In the genomic region with DNA sequence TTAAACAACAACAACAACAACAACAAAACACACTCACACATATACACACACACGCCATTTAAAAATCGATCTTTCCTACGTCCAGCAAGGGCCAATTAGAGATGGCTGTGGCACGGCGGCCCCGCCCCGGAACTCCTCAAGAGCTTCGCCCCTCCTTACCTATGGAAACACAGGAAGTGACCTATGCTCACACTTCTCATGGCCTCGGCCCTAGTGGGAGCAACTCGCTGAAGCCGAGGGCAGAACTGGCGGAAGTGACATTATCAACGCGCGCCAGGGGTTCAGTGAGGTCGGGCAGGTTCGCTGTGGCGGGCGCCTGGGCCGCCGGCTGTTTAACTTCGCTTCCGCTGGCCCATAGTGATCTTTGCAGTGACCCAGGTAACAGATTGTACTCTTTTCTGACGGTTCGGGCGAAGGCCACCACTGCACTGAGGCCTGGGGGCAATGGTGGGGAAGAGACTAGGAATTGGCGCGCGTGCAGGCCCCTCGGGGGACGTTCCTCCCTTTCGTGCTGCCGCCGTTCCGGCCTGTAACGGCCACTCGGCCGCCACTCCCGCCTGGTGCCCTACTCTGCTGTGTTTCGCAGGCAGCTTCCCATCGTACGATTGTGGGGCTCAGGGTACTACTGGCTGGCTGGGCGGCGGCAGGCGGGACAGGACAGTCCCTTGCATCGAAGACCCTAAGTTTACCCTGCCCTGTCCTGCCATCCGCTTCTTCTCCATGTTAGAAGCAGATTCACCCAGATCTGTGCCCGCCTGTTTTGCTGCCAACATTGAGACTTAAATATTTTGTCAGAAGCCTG, we compare ENCODE assay signal across 7 cellular contexts. TPM values are rescaled to one million over a fixed set of nuclear protein-coding genes. Genes with fewer than 3 reads are reported as not detected.
DNase-seq lines count a peak whose midpoint lies in the region; ATAC-seq and TF ChIP-seq lines count a peak whose summit lies in the region.

Gene TBP (plus strand): TSS at position 284 of the 802 bp plus-strand sequence. CDS start 2,661 bp downstream, outside the sequence.

- H3K27ac ChIP-seq in hepatocyte = peak within 1 kb of the TSS; percentile 97

- under 1% methylated on average over 44 of the region's 48 CpGs for WGBS in hepatocyte (ENCODE audit: low lambda C conversion rate, missing lambda C conversion rate)

- peak; percentile 98 for ATAC-seq in GM18517 (IDR thresholded peaks at IDR 0.05; ENCODE audit: unreplicated experiment)
- ATAC-seq in HG03039 (IDR thresholded peaks at IDR 0.05; ENCODE audit: unreplicated experiment) = peak; percentile 94

- H3K9me2 ChIP-seq in hepatocyte (replicated peaks; ENCODE audit: insufficient read depth) = no peaks in the 10 kb centered on the region

- H3K36me3 ChIP-seq in hepatocyte (replicated peaks; ENCODE audit: insufficient read depth, low read depth) = no peaks in the 10 kb centered on the region

- H3K9me3 ChIP-seq in hepatocyte (ENCODE audit: low read depth) = no peaks in the 10 kb centered on the region

- peak within 1 kb of the TSS; percentile 95 for H3K4me3 ChIP-seq in astrocyte of the spinal cord (ENCODE audit: low read depth, low read length)
- H3K4me3 ChIP-seq in hepatocyte = peak within 1 kb of the TSS; percentile 98

- no peak for TF ChIP-seq CTCF in astrocyte of the spinal cord (IDR thresholded peaks at IDR 0.05; ENCODE audit: low read depth, low read length)
- no peak for TF ChIP-seq CTCF in hepatocyte (IDR thresholded peaks at IDR 0.05; ENCODE audit: poor library complexity)

- peak within 1 kb of the TSS; percentile 90 for H3K4me2 ChIP-seq in hepatocyte

- DNase-seq in NCI-H2081 (lab: John Stamatoyannopoulos, UW) = peak; percentile 91 to 97
- peak; percentile 90 for DNase-seq in T1000 (lab: John Stamatoyannopoulos, UW)
- DNase-seq in astrocyte of the spinal cord (ENCODE audit: low read depth, low spot score) = peak; percentile 99
- DNase-seq in hepatocyte (ENCODE audit: low spot score) = peak; percentile 98
- peak; percentile 98 for DNase-seq in renal cortical epithelial cell (ENCODE audit: low read depth)

- peaks cover 22% of the 10 kb centered on the region for H3K4me1 ChIP-seq in hepatocyte (ENCODE audit: insufficient read depth)

- in situ Hi-C loops in astrocyte of the spinal cord (cut with HindIII; ENCODE audit: low sequenced_read_pairs) = no loop called here

- peaks cover 72% of the 10 kb centered on the region for H3K79me2 ChIP-seq in hepatocyte

- H4K20me1 ChIP-seq in hepatocyte (ENCODE audit: insufficient read depth, poor library complexity, severe bottlenecking) = peaks cover 34% of the 10 kb centered on the region

- no peaks in the 10 kb centered on the region for H3K27me3 ChIP-seq in hepatocyte

- peak within 1 kb of the TSS; percentile 72 for H2AFZ ChIP-seq in hepatocyte

RNA-seq across cellular contexts. Expression of gene TBP, which starts in this region (rescaled TPM):
- 15.5 and 22.8 TPM in 2 replicates for total RNA-seq in hepatocyte
- 19.7 and 20.2 TPM in 2 replicates for polyA plus RNA-seq in hepatocyte
- total RNA-seq in renal cortical epithelial cell = 6.8 and 11.0 TPM in 2 replicates

Comparison
In these comparisons a context has a peak if more than half of its experiments do, and no peak if none do; other contexts are left out.
1. Peak in every context shown above with its lines: DNase-seq, ATAC-seq, H3K4me3 ChIP-seq and H3K27ac ChIP-seq.